ENCODE assay signal across 1 cellular context in the genomic region with DNA sequence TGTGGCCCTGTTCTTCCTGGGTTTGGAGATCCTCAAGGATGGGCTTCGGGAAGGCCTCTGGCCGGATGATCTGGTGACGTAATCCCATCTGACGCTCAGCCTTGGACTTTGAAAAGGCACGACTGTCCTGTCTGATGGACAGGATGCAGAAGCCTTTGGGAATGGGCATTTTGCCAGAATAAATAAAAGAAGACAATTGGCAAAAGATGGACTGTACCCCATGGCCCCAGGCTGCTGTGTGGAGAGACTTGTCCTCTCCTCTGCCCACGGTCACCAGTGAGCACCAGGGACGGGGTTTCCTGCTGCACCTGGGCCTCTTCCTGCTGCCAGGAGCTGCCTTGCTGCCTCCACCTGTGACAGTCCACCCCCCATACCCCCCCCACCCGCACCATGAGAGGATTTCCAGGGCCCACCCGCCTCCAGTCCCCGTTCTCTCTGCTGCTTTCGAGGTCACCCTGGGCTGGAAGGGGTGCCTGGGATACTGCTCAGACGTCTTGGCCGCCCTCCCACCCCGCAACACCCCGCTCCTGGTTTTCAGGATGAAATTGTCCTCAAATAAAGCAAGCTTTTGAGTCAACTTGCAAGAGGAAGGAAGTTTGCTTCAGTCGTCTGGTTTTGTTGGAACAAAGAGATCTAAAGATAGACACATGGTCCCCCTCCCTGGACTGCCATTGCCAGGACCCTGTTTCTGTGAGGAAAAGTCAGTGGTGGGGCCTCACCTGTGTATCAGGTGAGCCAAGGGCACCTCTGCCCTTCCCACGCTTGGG.
A peak's percentile ranks its signal among the peaks of the same experiment; 100 is the strongest.
TF ChIP-seq lines count a peak whose summit lies in the region.

No MANE protein-coding gene starts in this region.

TF ChIP-seq in HepG2, 621 proteins besides CTCF, POLR2A, EP300 and RAD21 (continued from another document and continues in another):
- TF ChIP-seq, protein P1, sequence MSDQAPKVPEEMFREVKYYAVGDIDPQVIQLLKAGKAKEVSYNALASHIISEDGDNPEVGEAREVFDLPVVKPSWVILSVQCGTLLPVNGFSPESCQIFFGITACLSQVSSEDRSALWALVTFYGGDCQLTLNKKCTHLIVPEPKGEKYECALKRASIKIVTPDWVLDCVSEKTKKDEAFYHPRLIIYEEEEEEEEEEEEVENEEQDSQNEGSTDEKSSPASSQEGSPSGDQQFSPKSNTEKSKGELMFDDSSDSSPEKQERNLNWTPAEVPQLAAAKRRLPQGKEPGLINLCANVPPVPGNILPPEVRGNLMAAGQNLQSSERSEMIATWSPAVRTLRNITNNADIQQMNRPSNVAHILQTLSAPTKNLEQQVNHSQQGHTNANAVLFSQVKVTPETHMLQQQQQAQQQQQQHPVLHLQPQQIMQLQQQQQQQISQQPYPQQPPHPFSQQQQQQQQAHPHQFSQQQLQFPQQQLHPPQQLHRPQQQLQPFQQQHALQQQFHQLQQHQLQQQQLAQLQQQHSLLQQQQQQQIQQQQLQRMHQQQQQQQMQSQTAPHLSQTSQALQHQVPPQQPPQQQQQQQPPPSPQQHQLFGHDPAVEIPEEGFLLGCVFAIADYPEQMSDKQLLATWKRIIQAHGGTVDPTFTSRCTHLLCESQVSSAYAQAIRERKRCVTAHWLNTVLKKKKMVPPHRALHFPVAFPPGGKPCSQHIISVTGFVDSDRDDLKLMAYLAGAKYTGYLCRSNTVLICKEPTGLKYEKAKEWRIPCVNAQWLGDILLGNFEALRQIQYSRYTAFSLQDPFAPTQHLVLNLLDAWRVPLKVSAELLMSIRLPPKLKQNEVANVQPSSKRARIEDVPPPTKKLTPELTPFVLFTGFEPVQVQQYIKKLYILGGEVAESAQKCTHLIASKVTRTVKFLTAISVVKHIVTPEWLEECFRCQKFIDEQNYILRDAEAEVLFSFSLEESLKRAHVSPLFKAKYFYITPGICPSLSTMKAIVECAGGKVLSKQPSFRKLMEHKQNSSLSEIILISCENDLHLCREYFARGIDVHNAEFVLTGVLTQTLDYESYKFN (CRISPR knock-in tag; conservative IDR thresholded peaks at IDR 0.05) = peak; percentile 95
- TF ChIP-seq GLI4 (CRISPR knock-in tag; IDR thresholded peaks at IDR 0.05; ENCODE audit: borderline replicate concordance) (no peak), NR2C2 (CRISPR knock-in tag; IDR thresholded peaks at IDR 0.05; ENCODE audit: borderline replicate concordance) (peak; percentile 63; the same call in 1 of the 2 replicates), ARNT2 (CRISPR knock-in tag; IDR thresholded peaks at IDR 0.05; ENCODE audit: low read depth) (0 out of 2 replicates have a peak, but pooled peaks have one; percentile 39), DPF2 (CRISPR knock-in tag; IDR thresholded peaks at IDR 0.05; ENCODE audit: borderline replicate concordance, low read depth) (peak; percentile 73; the same call in 1 of the 2 replicates), POGZ (CRISPR knock-in tag; IDR thresholded peaks at IDR 0.05) (peak; percentile 58; the same call in 1 of the 2 replicates), GATA4 (IDR thresholded peaks at IDR 0.05; ENCODE audit: borderline replicate concordance, low read depth) (peak; percentile 49; the same call in 1 of the 2 replicates), HDAC2 (CRISPR knock-in tag; IDR thresholded peaks at IDR 0.05) (peak; percentile 92), ZFY (CRISPR knock-in tag; IDR thresholded peaks at IDR 0.05) (peak; percentile 75), SRF (IDR thresholded peaks at IDR 0.05; ENCODE audit: low read depth, low read length) (no peak), ELF3 (CRISPR knock-in tag; IDR thresholded peaks at IDR 0.05) (peak; percentile 88), ZFP1 (CRISPR knock-in tag; IDR thresholded peaks at IDR 0.05) (peak; percentile 21; the same call in 1 of the 2 replicates), KMT2A (CRISPR knock-in tag; IDR thresholded peaks at IDR 0.05) (0 out of 2 replicates have a peak, but pooled peaks have one; percentile 52), KMT2B (CRISPR knock-in tag; IDR thresholded peaks at IDR 0.05) (peak; percentile 57; the same call in 1 of the 2 replicates), MYC (CRISPR knock-in tag; IDR thresholded peaks at IDR 0.05; ENCODE audit: borderline replicate concordance) (peak; percentile 65), GABPB1 (CRISPR knock-in tag; IDR thresholded peaks at IDR 0.05) (peak; percentile 16; the same call in 1 of the 2 replicates), HNRNPL (IDR thresholded peaks at IDR 0.05; ENCODE audit: low read depth, low read length) (peak; percentile 37; the same call in 1 of the 2 replicates), ZNF331 (CRISPR knock-in tag; IDR thresholded peaks at IDR 0.05) (peak; percentile 74; the same call in 1 of the 2 replicates), ZEB1 (IDR thresholded peaks at IDR 0.05; ENCODE audit: insufficient replicate concordance, low read depth) (no peak), POLR2G (IDR thresholded peaks at IDR 0.05; ENCODE audit: low read depth, low read length) (peak; percentile 63), GTF3A (CRISPR knock-in tag; conservative IDR thresholded peaks at IDR 0.05) (no peak), ZNF451 (CRISPR knock-in tag; IDR thresholded peaks at IDR 0.05) (no peak), ZNF598 (CRISPR knock-in tag; IDR thresholded peaks at IDR 0.05; ENCODE audit: borderline replicate concordance) (no peak), ETV5 (CRISPR knock-in tag; IDR thresholded peaks at IDR 0.05; ENCODE audit: borderline replicate concordance) (peak; percentile 96), MXI1 (IDR thresholded peaks at IDR 0.05; ENCODE audit: borderline replicate concordance, low read depth, low read length) (peak; percentile 50; the same call in 1 of the 3 replicates), NCOR1 (IDR thresholded peaks at IDR 0.05; ENCODE audit: borderline replicate concordance, low read length) (peak; percentile 82; the same call in 1 of the 2 replicates), PITX1 (CRISPR knock-in tag; IDR thresholded peaks at IDR 0.05) (peak; percentile 76; the same call in 1 of the 2 replicates), GABPA (IDR thresholded peaks at IDR 0.05; ENCODE audit: low read depth, low read length) (no peak), GABPA (CRISPR knock-in tag; IDR thresholded peaks at IDR 0.05; ENCODE audit: low read depth) (peak; percentile 54), MEIS2 (CRISPR knock-in tag; IDR thresholded peaks at IDR 0.05) (peak; percentile 97), ZNF101 (CRISPR knock-in tag; IDR thresholded peaks at IDR 0.05; ENCODE audit: borderline replicate concordance, low read depth) (no peak), ZNF749 (CRISPR knock-in tag; IDR thresholded peaks at IDR 0.05; ENCODE audit: borderline replicate concordance) (0 out of 2 replicates have a peak, but pooled peaks have one; percentile 23), ZNF296 (CRISPR knock-in tag; conservative IDR thresholded peaks at IDR 0.05) (peak; percentile 66; the same call in 1 of the 2 replicates), PCBP2 (optimal IDR thresholded peaks at IDR 0.05; ENCODE audit: low read depth, low read length, poor library complexity, severe bottlenecking) (no peak), ATF1 (CRISPR knock-in tag; IDR thresholded peaks at IDR 0.05) (no peak), HNF4A (CRISPR knock-in tag; IDR thresholded peaks at IDR 0.05) (peak; percentile 97)
- TF ChIP-seq, protein P2, sequence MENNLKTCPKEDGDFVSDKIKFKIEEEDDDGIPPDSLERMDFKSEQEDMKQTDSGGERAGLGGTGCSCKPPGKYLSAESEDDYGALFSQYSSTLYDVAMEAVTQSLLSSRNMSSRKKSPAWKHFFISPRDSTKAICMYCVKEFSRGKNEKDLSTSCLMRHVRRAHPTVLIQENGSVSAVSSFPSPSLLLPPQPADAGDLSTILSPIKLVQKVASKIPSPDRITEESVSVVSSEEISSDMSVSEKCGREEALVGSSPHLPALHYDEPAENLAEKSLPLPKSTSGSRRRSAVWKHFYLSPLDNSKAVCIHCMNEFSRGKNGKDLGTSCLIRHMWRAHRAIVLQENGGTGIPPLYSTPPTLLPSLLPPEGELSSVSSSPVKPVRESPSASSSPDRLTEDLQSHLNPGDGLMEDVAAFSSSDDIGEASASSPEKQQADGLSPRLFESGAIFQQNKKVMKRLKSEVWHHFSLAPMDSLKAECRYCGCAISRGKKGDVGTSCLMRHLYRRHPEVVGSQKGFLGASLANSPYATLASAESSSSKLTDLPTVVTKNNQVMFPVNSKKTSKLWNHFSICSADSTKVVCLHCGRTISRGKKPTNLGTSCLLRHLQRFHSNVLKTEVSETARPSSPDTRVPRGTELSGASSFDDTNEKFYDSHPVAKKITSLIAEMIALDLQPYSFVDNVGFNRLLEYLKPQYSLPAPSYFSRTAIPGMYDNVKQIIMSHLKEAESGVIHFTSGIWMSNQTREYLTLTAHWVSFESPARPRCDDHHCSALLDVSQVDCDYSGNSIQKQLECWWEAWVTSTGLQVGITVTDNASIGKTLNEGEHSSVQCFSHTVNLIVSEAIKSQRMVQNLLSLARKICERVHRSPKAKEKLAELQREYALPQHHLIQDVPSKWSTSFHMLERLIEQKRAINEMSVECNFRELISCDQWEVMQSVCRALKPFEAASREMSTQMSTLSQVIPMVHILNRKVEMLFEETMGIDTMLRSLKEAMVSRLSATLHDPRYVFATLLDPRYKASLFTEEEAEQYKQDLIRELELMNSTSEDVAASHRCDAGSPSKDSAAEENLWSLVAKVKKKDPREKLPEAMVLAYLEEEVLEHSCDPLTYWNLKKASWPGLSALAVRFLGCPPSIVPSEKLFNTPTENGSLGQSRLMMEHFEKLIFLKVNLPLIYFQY (CRISPR knock-in tag; IDR thresholded peaks at IDR 0.05; ENCODE audit: borderline replicate concordance) = peak; percentile 54; the same call in 1 of the 2 replicates
- TF ChIP-seq, protein P3, sequence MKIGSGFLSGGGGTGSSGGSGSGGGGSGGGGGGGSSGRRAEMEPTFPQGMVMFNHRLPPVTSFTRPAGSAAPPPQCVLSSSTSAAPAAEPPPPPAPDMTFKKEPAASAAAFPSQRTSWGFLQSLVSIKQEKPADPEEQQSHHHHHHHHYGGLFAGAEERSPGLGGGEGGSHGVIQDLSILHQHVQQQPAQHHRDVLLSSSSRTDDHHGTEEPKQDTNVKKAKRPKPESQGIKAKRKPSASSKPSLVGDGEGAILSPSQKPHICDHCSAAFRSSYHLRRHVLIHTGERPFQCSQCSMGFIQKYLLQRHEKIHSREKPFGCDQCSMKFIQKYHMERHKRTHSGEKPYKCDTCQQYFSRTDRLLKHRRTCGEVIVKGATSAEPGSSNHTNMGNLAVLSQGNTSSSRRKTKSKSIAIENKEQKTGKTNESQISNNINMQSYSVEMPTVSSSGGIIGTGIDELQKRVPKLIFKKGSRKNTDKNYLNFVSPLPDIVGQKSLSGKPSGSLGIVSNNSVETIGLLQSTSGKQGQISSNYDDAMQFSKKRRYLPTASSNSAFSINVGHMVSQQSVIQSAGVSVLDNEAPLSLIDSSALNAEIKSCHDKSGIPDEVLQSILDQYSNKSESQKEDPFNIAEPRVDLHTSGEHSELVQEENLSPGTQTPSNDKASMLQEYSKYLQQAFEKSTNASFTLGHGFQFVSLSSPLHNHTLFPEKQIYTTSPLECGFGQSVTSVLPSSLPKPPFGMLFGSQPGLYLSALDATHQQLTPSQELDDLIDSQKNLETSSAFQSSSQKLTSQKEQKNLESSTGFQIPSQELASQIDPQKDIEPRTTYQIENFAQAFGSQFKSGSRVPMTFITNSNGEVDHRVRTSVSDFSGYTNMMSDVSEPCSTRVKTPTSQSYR (CRISPR knock-in tag; IDR thresholded peaks at IDR 0.05; ENCODE audit: borderline replicate concordance) = peak; percentile 42; the same call in 1 of the 2 replicates
- TF ChIP-seq, protein P4, sequence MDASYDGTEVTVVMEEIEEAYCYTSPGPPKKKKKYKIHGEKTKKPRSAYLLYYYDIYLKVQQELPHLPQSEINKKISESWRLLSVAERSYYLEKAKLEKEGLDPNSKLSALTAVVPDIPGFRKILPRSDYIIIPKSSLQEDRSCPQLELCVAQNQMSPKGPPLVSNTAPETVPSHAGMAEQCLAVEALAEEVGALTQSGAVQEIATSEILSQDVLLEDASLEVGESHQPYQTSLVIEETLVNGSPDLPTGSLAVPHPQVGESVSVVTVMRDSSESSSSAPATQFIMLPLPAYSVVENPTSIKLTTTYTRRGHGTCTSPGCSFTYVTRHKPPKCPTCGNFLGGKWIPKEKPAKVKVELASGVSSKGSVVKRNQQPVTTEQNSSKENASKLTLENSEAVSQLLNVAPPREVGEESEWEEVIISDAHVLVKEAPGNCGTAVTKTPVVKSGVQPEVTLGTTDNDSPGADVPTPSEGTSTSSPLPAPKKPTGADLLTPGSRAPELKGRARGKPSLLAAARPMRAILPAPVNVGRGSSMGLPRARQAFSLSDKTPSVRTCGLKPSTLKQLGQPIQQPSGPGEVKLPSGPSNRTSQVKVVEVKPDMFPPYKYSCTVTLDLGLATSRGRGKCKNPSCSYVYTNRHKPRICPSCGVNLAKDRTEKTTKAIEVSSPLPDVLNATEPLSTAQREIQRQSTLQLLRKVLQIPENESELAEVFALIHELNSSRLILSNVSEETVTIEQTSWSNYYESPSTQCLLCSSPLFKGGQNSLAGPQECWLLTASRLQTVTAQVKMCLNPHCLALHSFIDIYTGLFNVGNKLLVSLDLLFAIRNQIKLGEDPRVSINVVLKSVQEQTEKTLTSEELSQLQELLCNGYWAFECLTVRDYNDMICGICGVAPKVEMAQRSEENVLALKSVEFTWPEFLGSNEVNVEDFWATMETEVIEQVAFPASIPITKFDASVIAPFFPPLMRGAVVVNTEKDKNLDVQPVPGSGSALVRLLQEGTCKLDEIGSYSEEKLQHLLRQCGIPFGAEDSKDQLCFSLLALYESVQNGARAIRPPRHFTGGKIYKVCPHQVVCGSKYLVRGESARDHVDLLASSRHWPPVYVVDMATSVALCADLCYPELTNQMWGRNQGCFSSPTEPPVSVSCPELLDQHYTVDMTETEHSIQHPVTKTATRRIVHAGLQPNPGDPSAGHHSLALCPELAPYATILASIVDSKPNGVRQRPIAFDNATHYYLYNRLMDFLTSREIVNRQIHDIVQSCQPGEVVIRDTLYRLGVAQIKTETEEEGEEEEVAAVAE (CRISPR knock-in tag; IDR thresholded peaks at IDR 0.05; ENCODE audit: borderline replicate concordance) = peak; percentile 81; the same call in 1 of the 2 replicates
- TF ChIP-seq, protein P5, sequence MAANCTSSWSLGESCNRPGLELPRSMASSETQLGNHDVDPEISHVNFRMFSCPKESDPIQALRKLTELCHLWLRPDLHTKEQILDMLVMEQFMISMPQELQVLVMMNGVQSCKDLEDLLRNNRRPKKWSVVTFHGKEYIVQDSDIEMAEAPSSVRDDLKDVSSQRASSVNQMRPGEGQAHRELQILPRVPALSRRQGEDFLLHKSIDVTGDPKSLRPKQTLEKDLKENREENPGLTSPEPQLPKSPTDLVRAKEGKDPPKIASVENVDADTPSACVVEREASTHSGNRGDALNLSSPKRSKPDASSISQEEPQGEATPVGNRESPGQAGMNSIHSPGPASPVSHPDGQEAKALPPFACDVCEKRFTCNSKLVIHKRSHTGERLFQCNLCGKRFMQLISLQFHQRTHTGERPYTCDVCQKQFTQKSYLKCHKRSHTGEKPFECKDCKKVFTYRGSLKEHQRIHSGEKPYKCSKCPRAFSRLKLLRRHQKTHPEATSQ (CRISPR knock-in tag; IDR thresholded peaks at IDR 0.05; ENCODE audit: borderline replicate concordance) = peak; percentile 81; the same call in 1 of the 2 replicates
